Comparison of ENCODE assay signal across 8 cellular contexts in the genomic region with DNA sequence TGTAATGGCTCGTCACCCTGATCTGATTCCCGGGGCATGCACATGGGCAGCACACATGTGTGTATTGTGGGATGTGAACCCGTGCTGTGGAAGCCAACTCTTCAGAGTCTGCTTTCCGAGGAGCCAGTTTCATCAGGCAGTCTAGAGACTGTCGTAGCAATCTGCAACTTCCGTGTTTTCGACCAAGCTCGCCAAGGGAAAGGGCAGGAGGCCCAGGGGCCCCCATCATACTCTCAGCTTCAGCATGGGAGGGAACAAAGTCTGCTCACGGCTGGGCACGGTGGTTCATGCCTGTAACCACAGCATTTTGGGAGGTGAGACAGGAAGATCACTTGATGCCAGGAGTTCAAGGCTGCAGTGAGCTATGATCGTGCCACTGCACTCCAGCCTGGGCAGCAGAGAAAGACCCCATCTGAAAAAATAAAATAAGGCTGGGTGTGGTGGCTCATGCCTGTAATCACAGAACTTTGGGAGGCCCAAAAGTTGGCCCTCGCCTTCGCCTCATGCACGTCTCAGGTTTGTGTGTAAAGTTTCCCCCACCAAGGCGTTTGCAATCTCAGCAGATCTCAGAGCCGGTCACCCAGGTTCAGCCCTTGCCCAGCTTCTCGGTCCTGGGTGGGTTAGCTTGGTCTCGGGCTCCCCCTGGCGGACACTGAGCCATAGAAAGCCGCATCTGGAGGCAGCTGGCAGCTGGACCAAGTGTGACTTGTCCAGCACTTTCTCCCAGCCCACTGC. TPM values are rescaled to one million over a fixed set of nuclear protein-coding genes. Genes with fewer than 3 reads are reported as not detected.
A peak's percentile ranks its signal among the peaks of the same experiment; 100 is the strongest.
DNase-seq lines count a peak whose midpoint lies in the region; ATAC-seq and TF ChIP-seq lines count a peak whose summit lies in the region.

No MANE protein-coding gene starts in this region.

- H3K36me3 ChIP-seq in ovary (no peaks in the 10 kb centered on the region), tibial artery (no peaks in the 10 kb centered on the region)

- H3K27me3 Mint-ChIP-seq in activated naive CD4-positive, alpha-beta T cell treated with anti-CD3 and anti-CD28 coated beads for 36 hours (ENCODE audit: low read depth) = peaks cover 2% of the 10 kb centered on the region

- H3K4me1 Mint-ChIP-seq in activated naive CD4-positive, alpha-beta T cell treated with anti-CD3 and anti-CD28 coated beads for 36 hours (ENCODE audit: low read depth) = peaks cover 3% of the 10 kb centered on the region

- CTCF ChIA-PET in activated naive CD4-positive, alpha-beta T cell treated with anti-CD3 and anti-CD28 coated beads for 36 hours (lab: Charles Lee) = interaction anchor here (0.6 to 6.6 kb wide), 18 partner anchors 11 to 577 kb away, joined by 3 to 64 read pairs (median 4); no protein-coding TSS in a partner anchor

- peak; percentile 78 to 96 (median 91) for TF ChIP-seq CTCF in ovary (IDR thresholded peaks at IDR 0.05)
- TF ChIP-seq CTCF in tibial artery (IDR thresholded peaks at IDR 0.05) = peak; percentile 87 to 97

- H3K4me1 ChIP-seq in ovary (ENCODE audit: insufficient read depth) (no peaks in the 10 kb centered on the region), tibial artery (peaks cover 0 to 13% (median 6%) of the 10 kb centered on the region in 4 donors)

- no peaks in the 10 kb centered on the region for H3K27me3 ChIP-seq in ovary
- H3K27me3 ChIP-seq in tibial artery = peaks cover 0 to 10% of the 10 kb centered on the region in 2 donors

- intact Hi-C loops in activated naive CD4-positive, alpha-beta T cell treated with anti-CD3 and anti-CD28 coated beads for 36 hours (cut with micrococcal nuclease) = loop anchor here (1.0 to 2.0 kb wide), 4 partner anchors 201 to 380 kb away; no protein-coding TSS in a partner anchor
- intact Hi-C loops in ovary (cut with DNase I) = loop anchor here (2.0 to 10.0 kb wide), 6 partner anchors 202 to 380 kb away; no protein-coding TSS in a partner anchor
- intact Hi-C loops in tibial artery (cut with DNase I; ENCODE audit: low total_unique reads) = loop anchor here (5.0 kb wide), 1 partner anchor 203 kb away; no protein-coding TSS in a partner anchor

- no peaks in the 10 kb centered on the region for H3K9me3 Mint-ChIP-seq in activated naive CD4-positive, alpha-beta T cell treated with anti-CD3 and anti-CD28 coated beads for 36 hours

- no peak for ATAC-seq in GM19467 (IDR thresholded peaks at IDR 0.05; ENCODE audit: unreplicated experiment)

- 30 to 33% (median 31%) methylated on average over 19 to 20 of the region's 20 CpGs for WGBS in ovary, 3 donors

- H3K36me3 Mint-ChIP-seq in activated naive CD4-positive, alpha-beta T cell treated with anti-CD3 and anti-CD28 coated beads for 36 hours (ENCODE audit: low read depth) = no peaks in the 10 kb centered on the region

- H3K4me3 ChIP-seq in ovary (no peak overlapping the region), tibial artery (no peak overlapping the region)

- TF ChIP-seq EP300 in ovary (IDR thresholded peaks at IDR 0.05) = no peak

- H3K27ac Mint-ChIP-seq in activated naive CD4-positive, alpha-beta T cell treated with anti-CD3 and anti-CD28 coated beads for 36 hours = no peak overlapping the region

- no peak overlapping the region for H3K4me3 Mint-ChIP-seq in activated naive CD4-positive, alpha-beta T cell treated with anti-CD3 and anti-CD28 coated beads for 36 hours

- DNase-seq in EL (peak; percentile 79), LoVo (ENCODE audit: low spot score) (peak; percentile 70), SKM-1 (lab: John Stamatoyannopoulos, UW; ENCODE audit: unreplicated experiment) (peak; percentile 58), globus pallidus (ENCODE audit: low spot score) (peak; percentile 82), ovary (peak; percentile 85 to 95 (median 92)), tibial artery (peak; percentile 92 to 94)
- DNase-seq in activated naive CD4-positive, alpha-beta T cell treated with anti-CD3 and anti-CD28 coated beads for 36 hours = peak; percentile 90

- TF ChIP-seq POLR2A in ovary (IDR thresholded peaks at IDR 0.05) = no peak

- H3K27ac ChIP-seq in ovary = no peak overlapping the region
- no peak overlapping the region for H3K27ac ChIP-seq in tibial artery

- H3K9me3 ChIP-seq in ovary (no peaks in the 10 kb centered on the region), tibial artery (no peaks in the 10 kb centered on the region)

RNA-seq across cellular contexts. Expression of a gene that starts 48.5 kb away (rescaled TPM):
- 1 to 10 TPM; 4.7 to 5.2 TPM for total RNA-seq in activated naive CD4-positive, alpha-beta T cell treated with anti-CD3 and anti-CD28 coated beads for 36 hours
- total RNA-seq in ovary = 1 to 10 TPM; 1.3 to 5.9 (median 4.2) TPM
- polyA plus RNA-seq in ovary = 1 to 10 TPM; 2.2 to 3.9 TPM
